ENCODE assay signal across 1 cellular context in the genomic region with DNA sequence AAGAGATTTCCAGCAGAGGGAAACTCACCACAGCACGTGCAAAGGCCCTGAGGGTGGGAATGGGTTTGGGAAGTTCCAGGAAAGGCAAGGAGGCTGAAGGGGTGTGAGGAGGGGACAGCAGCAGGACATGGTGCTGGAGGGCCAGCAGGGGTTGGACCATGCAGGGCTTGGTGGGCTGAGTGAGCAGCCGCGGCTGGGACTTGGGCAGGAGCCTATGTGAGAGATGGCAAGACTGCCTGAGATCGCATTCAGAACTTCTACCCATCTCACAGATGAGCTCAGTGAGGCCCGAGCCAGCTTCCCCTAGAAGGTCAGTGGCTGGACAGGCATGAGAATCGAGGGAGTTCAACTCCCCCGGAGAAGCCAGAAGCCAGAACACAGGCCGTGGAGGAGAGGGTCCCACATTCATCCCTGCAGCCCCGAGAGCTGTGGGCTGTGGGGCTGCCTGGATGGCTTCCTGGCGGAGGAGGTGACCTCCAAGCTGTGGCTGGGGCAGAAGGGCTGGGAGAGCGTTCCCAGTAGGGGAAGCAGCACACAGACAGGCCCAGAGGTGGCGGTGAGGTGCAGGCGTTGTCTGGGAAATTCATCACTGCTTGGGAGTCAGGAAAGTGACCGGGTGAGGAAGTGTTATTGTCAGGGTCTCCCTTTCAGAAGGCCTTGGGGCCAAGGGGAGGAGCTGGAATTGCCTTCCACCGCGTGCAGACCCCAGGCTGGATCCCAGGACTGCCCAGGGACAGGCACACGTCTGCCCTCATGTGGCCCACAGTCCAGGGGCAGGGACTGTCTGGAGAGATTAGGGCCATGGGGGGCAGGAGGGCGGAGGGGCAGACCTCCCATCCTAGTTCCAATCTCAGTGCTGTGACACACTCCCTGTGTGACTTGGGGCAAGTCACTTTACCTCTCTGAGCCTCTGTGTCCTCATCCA.
A peak's percentile ranks its signal among the peaks of the same experiment; 100 is the strongest.
TF ChIP-seq lines count a peak whose summit lies in the region.

No MANE protein-coding gene starts in this region.

TF ChIP-seq in HepG2, 621 proteins besides CTCF, POLR2A, EP300 and RAD21 (continued from another document and continues in another):
- TF ChIP-seq, protein P1, sequence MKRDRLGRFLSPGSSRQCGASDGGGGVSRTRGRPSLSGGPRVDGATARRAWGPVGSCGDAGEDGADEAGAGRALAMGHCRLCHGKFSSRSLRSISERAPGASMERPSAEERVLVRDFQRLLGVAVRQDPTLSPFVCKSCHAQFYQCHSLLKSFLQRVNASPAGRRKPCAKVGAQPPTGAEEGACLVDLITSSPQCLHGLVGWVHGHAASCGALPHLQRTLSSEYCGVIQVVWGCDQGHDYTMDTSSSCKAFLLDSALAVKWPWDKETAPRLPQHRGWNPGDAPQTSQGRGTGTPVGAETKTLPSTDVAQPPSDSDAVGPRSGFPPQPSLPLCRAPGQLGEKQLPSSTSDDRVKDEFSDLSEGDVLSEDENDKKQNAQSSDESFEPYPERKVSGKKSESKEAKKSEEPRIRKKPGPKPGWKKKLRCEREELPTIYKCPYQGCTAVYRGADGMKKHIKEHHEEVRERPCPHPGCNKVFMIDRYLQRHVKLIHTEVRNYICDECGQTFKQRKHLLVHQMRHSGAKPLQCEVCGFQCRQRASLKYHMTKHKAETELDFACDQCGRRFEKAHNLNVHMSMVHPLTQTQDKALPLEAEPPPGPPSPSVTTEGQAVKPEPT (CRISPR knock-in tag; IDR thresholded peaks at IDR 0.05; ENCODE audit: low read depth) = peak; percentile 92
- TF ChIP-seq PAWR (CRISPR knock-in tag; IDR thresholded peaks at IDR 0.05; ENCODE audit: borderline replicate concordance) (no peak), ZNF441 (CRISPR knock-in tag; IDR thresholded peaks at IDR 0.05; ENCODE audit: borderline replicate concordance) (no peak), KDM6A (CRISPR knock-in tag; IDR thresholded peaks at IDR 0.05; ENCODE audit: low read depth) (no peak), ZBTB37 (CRISPR knock-in tag; IDR thresholded peaks at IDR 0.05) (0 out of 2 replicates have a peak, but pooled peaks have one; percentile 47), ZZZ3 (CRISPR knock-in tag; IDR thresholded peaks at IDR 0.05; ENCODE audit: borderline replicate concordance) (peak; percentile 27; the same call in 1 of the 2 replicates), MEF2D (CRISPR knock-in tag; IDR thresholded peaks at IDR 0.05) (peak; percentile 80), DMAP1 (CRISPR knock-in tag; IDR thresholded peaks at IDR 0.05) (no peak), KDM5B (CRISPR knock-in tag; IDR thresholded peaks at IDR 0.05; ENCODE audit: borderline replicate concordance) (peak; percentile 74; the same call in 1 of the 2 replicates), RFX5 (IDR thresholded peaks at IDR 0.05; ENCODE audit: low read depth, low read length) (no peak), CHCHD3 (CRISPR knock-in tag; IDR thresholded peaks at IDR 0.05) (no peak), ZFP41 (CRISPR knock-in tag; IDR thresholded peaks at IDR 0.05; ENCODE audit: borderline replicate concordance) (no peak), THAP11 (CRISPR knock-in tag; IDR thresholded peaks at IDR 0.05) (0 out of 2 replicates have a peak, but pooled peaks have one; percentile 36), ZMYM4 (CRISPR knock-in tag; IDR thresholded peaks at IDR 0.05) (no peak), RELA (CRISPR knock-in tag; IDR thresholded peaks at IDR 0.05) (no peak; the same call in 1 of the 2 replicates), DDIT3 (CRISPR knock-in tag; IDR thresholded peaks at IDR 0.05) (no peak), HCFC1 (IDR thresholded peaks at IDR 0.05; ENCODE audit: low read depth, low read length) (no peak), FOXC1 (CRISPR knock-in tag; IDR thresholded peaks at IDR 0.05; ENCODE audit: borderline replicate concordance) (no peak), ZNF124 (CRISPR knock-in tag; IDR thresholded peaks at IDR 0.05) (no peak), TAF1 (CRISPR knock-in tag; IDR thresholded peaks at IDR 0.05) (peak; percentile 30; the same call in 1 of the 2 replicates), MLX (CRISPR knock-in tag; IDR thresholded peaks at IDR 0.05) (0 out of 2 replicates have a peak, but pooled peaks have one; percentile 27), CCDC6 (CRISPR knock-in tag; IDR thresholded peaks at IDR 0.05) (no peak), TEAD2 (CRISPR knock-in tag; IDR thresholded peaks at IDR 0.05) (no peak), FOXK2 (IDR thresholded peaks at IDR 0.05) (no peak), ZNF251 (CRISPR knock-in tag; IDR thresholded peaks at IDR 0.05) (no peak), ATAD3A (CRISPR knock-in tag; IDR thresholded peaks at IDR 0.05) (no peak), MATR3 (CRISPR knock-in tag; IDR thresholded peaks at IDR 0.05) (0 out of 2 replicates have a peak, but pooled peaks have one; percentile 9), HES4 (CRISPR knock-in tag; IDR thresholded peaks at IDR 0.05; ENCODE audit: borderline replicate concordance) (no peak; the same call in 1 of the 2 replicates), DR1 (CRISPR knock-in tag; IDR thresholded peaks at IDR 0.05) (no peak), ZFP1 (CRISPR knock-in tag; IDR thresholded peaks at IDR 0.05) (no peak), ZFX (CRISPR knock-in tag; IDR thresholded peaks at IDR 0.05; ENCODE audit: low read depth) (peak; percentile 66), THAP8 (CRISPR knock-in tag; IDR thresholded peaks at IDR 0.05; ENCODE audit: borderline replicate concordance) (no peak), ETV6 (CRISPR knock-in tag; conservative IDR thresholded peaks at IDR 0.05) (no peak; the same call in 1 of the 2 replicates), SRF (IDR thresholded peaks at IDR 0.05; ENCODE audit: low read depth, low read length) (no peak), MZF1 (CRISPR knock-in tag; IDR thresholded peaks at IDR 0.05; ENCODE audit: borderline replicate concordance) (0 out of 2 replicates have a peak, but pooled peaks have one; percentile 72), SP5 (CRISPR knock-in tag; IDR thresholded peaks at IDR 0.05; ENCODE audit: borderline replicate concordance, low read depth) (0 out of 2 replicates have a peak, but pooled peaks have one; percentile 42), ZNF30 (CRISPR knock-in tag; IDR thresholded peaks at IDR 0.05) (no peak), U2AF1 (optimal IDR thresholded peaks at IDR 0.05; ENCODE audit: low read depth, low read length) (no peak), TMF1 (CRISPR knock-in tag; IDR thresholded peaks at IDR 0.05; ENCODE audit: low read depth) (no peak), ZNF563 (CRISPR knock-in tag; IDR thresholded peaks at IDR 0.05) (no peak), HMGA1 (CRISPR knock-in tag; conservative IDR thresholded peaks at IDR 0.05) (no peak), MXI1 (IDR thresholded peaks at IDR 0.05; ENCODE audit: borderline replicate concordance, low read depth, low read length) (no peak), HNRNPUL1 (IDR thresholded peaks at IDR 0.05; ENCODE audit: low read depth, low read length) (no peak), DRAP1 (CRISPR knock-in tag; IDR thresholded peaks at IDR 0.05) (no peak), ZBTB3 (CRISPR knock-in tag; IDR thresholded peaks at IDR 0.05; ENCODE audit: borderline replicate concordance, low read depth) (no peak), FOSL1 (CRISPR knock-in tag; IDR thresholded peaks at IDR 0.05; ENCODE audit: borderline replicate concordance) (no peak), ZNF670 (CRISPR knock-in tag; IDR thresholded peaks at IDR 0.05; ENCODE audit: borderline replicate concordance) (no peak)
- TF ChIP-seq, protein P2, sequence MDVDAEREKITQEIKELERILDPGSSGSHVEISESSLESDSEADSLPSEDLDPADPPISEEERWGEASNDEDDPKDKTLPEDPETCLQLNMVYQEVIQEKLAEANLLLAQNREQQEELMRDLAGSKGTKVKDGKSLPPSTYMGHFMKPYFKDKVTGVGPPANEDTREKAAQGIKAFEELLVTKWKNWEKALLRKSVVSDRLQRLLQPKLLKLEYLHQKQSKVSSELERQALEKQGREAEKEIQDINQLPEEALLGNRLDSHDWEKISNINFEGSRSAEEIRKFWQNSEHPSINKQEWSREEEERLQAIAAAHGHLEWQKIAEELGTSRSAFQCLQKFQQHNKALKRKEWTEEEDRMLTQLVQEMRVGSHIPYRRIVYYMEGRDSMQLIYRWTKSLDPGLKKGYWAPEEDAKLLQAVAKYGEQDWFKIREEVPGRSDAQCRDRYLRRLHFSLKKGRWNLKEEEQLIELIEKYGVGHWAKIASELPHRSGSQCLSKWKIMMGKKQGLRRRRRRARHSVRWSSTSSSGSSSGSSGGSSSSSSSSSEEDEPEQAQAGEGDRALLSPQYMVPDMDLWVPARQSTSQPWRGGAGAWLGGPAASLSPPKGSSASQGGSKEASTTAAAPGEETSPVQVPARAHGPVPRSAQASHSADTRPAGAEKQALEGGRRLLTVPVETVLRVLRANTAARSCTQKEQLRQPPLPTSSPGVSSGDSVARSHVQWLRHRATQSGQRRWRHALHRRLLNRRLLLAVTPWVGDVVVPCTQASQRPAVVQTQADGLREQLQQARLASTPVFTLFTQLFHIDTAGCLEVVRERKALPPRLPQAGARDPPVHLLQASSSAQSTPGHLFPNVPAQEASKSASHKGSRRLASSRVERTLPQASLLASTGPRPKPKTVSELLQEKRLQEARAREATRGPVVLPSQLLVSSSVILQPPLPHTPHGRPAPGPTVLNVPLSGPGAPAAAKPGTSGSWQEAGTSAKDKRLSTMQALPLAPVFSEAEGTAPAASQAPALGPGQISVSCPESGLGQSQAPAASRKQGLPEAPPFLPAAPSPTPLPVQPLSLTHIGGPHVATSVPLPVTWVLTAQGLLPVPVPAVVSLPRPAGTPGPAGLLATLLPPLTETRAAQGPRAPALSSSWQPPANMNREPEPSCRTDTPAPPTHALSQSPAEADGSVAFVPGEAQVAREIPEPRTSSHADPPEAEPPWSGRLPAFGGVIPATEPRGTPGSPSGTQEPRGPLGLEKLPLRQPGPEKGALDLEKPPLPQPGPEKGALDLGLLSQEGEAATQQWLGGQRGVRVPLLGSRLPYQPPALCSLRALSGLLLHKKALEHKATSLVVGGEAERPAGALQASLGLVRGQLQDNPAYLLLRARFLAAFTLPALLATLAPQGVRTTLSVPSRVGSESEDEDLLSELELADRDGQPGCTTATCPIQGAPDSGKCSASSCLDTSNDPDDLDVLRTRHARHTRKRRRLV (CRISPR knock-in tag; IDR thresholded peaks at IDR 0.05) = no peak
- TF ChIP-seq, protein P3, sequence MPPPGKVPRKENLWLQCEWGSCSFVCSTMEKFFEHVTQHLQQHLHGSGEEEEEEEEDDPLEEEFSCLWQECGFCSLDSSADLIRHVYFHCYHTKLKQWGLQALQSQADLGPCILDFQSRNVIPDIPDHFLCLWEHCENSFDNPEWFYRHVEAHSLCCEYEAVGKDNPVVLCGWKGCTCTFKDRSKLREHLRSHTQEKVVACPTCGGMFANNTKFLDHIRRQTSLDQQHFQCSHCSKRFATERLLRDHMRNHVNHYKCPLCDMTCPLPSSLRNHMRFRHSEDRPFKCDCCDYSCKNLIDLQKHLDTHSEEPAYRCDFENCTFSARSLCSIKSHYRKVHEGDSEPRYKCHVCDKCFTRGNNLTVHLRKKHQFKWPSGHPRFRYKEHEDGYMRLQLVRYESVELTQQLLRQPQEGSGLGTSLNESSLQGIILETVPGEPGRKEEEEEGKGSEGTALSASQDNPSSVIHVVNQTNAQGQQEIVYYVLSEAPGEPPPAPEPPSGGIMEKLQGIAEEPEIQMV (CRISPR knock-in tag; IDR thresholded peaks at IDR 0.05; ENCODE audit: low read depth) = peak; percentile 64; the same call in 1 of the 2 replicates
- TF ChIP-seq, protein P4, sequence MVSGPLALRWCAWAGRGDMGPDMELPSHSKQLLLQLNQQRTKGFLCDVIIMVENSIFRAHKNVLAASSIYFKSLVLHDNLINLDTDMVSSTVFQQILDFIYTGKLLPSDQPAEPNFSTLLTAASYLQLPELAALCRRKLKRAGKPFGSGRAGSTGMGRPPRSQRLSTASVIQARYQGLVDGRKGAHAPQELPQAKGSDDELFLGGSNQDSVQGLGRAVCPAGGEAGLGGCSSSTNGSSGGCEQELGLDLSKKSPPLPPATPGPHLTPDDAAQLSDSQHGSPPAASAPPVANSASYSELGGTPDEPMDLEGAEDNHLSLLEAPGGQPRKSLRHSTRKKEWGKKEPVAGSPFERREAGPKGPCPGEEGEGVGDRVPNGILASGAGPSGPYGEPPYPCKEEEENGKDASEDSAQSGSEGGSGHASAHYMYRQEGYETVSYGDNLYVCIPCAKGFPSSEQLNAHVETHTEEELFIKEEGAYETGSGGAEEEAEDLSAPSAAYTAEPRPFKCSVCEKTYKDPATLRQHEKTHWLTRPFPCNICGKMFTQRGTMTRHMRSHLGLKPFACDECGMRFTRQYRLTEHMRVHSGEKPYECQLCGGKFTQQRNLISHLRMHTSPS (CRISPR knock-in tag; IDR thresholded peaks at IDR 0.05; ENCODE audit: low read depth) = peak; percentile 40
- TF ChIP-seq, protein P5, sequence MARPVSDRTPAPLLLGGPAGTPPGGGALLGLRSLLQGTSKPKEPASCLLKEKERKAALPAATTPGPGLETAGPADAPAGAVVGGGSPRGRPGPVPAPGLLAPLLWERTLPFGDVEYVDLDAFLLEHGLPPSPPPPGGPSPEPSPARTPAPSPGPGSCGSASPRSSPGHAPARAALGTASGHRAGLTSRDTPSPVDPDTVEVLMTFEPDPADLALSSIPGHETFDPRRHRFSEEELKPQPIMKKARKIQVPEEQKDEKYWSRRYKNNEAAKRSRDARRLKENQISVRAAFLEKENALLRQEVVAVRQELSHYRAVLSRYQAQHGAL (CRISPR knock-in tag; IDR thresholded peaks at IDR 0.05; ENCODE audit: not compliant biosample characterization) = no peak
